27 cellular contexts compared by ENCODE assay signal in genomic region chr6:40959781-40960327, GRCh38.
"Had no signal": no experiment of that assay in that cellular context is flagged by ENCODE, and none has a peak within 500 bp of the region (broad histone marks: within the 10 kb centered on the region; RNA-seq: fewer than 3 reads in every experiment).

No MANE protein-coding gene starts in this region.

- H3K4me1 Mint-ChIP-seq: memory B cell, mesothelial cell of epicardium had no signal

- H3K4me1 ChIP-seq: parathyroid adenoma had no signal

- H3K27ac Mint-ChIP-seq: effector memory CD8-positive, alpha-beta T cell; memory B cell; mesothelial cell of epicardium; naive thymus-derived CD4-positive, alpha-beta T cell; nephron; neural progenitor cell; stimulated activated naive CD8-positive, alpha-beta T cell treated with anti-CD3 and anti-CD28 coated beads, Interleukin-15, amount 100 ng/mL, for 72 hours had no signal

- H3K9me3 ChIP-seq: mucosa of descending colon, thyroid gland had no signal

- H3K4me2 ChIP-seq: neural progenitor cell, smooth muscle cell had no signal

- H3K9ac ChIP-seq: neural progenitor cell, parathyroid adenoma had no signal

- DNase-seq: cortex of kidney; effector memory CD8-positive, alpha-beta T cell; erythroblast; hypothalamus; kidney; mucosa of descending colon; naive thymus-derived CD4-positive, alpha-beta T cell; stimulated activated CD4-positive, alpha-beta T cell treated with anti-CD3 and anti-CD28 coated beads, Interleukin-12 subunit alpha, Interleukin-12 subunit beta, amount 100 ng/mL, for 4 hours; stimulated activated CD4-positive, alpha-beta T cell treated with anti-CD3 and anti-CD28 coated beads, Interleukin-1b, Interleukin-23, amount 100 ng/mL, for 48 hours; stimulated activated CD4-positive, alpha-beta T cell treated with anti-CD3 and anti-CD28 coated beads, Interleukin-4, amount 100 ng/mL, for 1 hour; stimulated activated CD8-positive, alpha-beta memory T cell treated with anti-CD3 and anti-CD28 coated beads, Interleukin-4, amount 100 ng/mL, for 48 hours; stimulated activated naive CD4-positive, alpha-beta T cell; stimulated activated naive CD8-positive, alpha-beta T cell treated with anti-CD3 and anti-CD28 coated beads, Interleukin-15, amount 100 ng/mL, for 72 hours; thyroid gland; trophoblast cell had no signal

- ATAC-seq: effector memory CD8-positive, alpha-beta T cell; left lobe of liver; mucosa of descending colon; naive thymus-derived CD4-positive, alpha-beta T cell; sciatic nerve; stimulated activated naive CD8-positive, alpha-beta T cell treated with anti-CD3 and anti-CD28 coated beads, Interleukin-15, amount 100 ng/mL, for 72 hours had no signal

- H3K4me3 Mint-ChIP-seq: effector memory CD8-positive, alpha-beta T cell; memory B cell; mesothelial cell of epicardium; naive thymus-derived CD4-positive, alpha-beta T cell; nephron; neural progenitor cell; stimulated activated naive CD8-positive, alpha-beta T cell treated with anti-CD3 and anti-CD28 coated beads, Interleukin-15, amount 100 ng/mL, for 72 hours had no signal

- H3K27me3 ChIP-seq: neural progenitor cell, thyroid gland had no signal

- H2AFZ ChIP-seq: neural progenitor cell, parathyroid adenoma had no signal

- H3K36me3 ChIP-seq: neural progenitor cell, thyroid gland had no signal

- H3K27ac ChIP-seq: neural progenitor cell, parathyroid adenoma, thyroid gland had no signal

- H3K27me3 Mint-ChIP-seq: progenitor cell of endocrine pancreas; stimulated activated naive CD8-positive, alpha-beta T cell treated with anti-CD3 and anti-CD28 coated beads, Interleukin-15, amount 100 ng/mL, for 72 hours had no signal

- FAIRE-seq: endometrium, frontal cortex, kidney had no signal

- H3K4me3 ChIP-seq: lung, mucosa of descending colon, neural progenitor cell, smooth muscle cell, thyroid gland had no signal

- H3K9me3 Mint-ChIP-seq: effector memory CD8-positive, alpha-beta T cell; memory B cell; mesothelial cell of epicardium; naive thymus-derived CD4-positive, alpha-beta T cell; nephron; neural progenitor cell; stimulated activated naive CD8-positive, alpha-beta T cell treated with anti-CD3 and anti-CD28 coated beads, Interleukin-15, amount 100 ng/mL, for 72 hours had no signal

- H3K36me3 Mint-ChIP-seq: memory B cell; mesothelial cell of epicardium; naive thymus-derived CD4-positive, alpha-beta T cell; neural progenitor cell had no signal

- H3K79me2 ChIP-seq: parathyroid adenoma had no signal
